28 cellular contexts compared by ENCODE assay signal in the genomic region with DNA sequence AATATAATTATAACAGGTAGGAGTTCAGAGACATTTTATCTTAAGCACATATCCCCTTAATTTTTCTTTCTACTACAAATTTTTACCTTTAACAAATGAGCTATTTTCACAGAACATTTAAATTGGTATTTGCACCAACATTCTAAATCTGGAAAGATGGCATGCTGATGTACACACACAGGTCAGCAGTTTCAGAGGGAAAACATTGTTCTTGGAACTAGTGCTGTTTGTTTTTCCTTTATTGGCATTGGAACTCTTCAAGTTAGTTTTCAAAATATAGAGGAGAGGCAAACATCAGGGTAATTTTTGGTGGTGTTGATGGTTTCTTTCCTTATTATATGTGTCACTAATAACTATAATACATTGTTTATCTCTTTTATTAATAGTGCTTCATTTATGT.
DNase-seq lines count a peak whose midpoint lies in the region; ATAC-seq, FAIRE-seq and TF ChIP-seq lines count a peak whose summit lies in the region.
"Had no signal": no experiment of that assay in that cellular context is flagged by ENCODE, and none has a peak within 500 bp of the region (broad histone marks: within the 10 kb centered on the region; RNA-seq: fewer than 3 reads in every experiment).

No MANE protein-coding gene starts in this region.

- H3K9me3 ChIP-seq in neural progenitor cell (ENCODE audit: low read depth) (no peaks in the 10 kb centered on the region), Karpas-422 (ENCODE audit: low read length) (no peaks in the 10 kb centered on the region)
- H3K9me3 ChIP-seq: BLaER1, MG63 had no signal

- H3K36me3 ChIP-seq in neural progenitor cell (no peaks in the 10 kb centered on the region), Karpas-422 (ENCODE audit: insufficient read depth, low read length) (no peaks in the 10 kb centered on the region)
- H3K36me3 ChIP-seq: MG63 had no signal

- no peaks in the 10 kb centered on the region for H3K27me3 ChIP-seq in dorsolateral prefrontal cortex
- no peaks in the 10 kb centered on the region for H3K27me3 ChIP-seq in neural progenitor cell
- H3K27me3 ChIP-seq in Karpas-422 (ENCODE audit: low read length) = no peaks in the 10 kb centered on the region
- H3K27me3 ChIP-seq: BLaER1, MG63 had no signal

- H3K27me3 Mint-ChIP-seq in neural progenitor cell (ENCODE audit: insufficient read depth, low read depth) = peaks cover 2% of the 10 kb centered on the region
- H3K27me3 Mint-ChIP-seq in MCF 10A (ENCODE audit: insufficient read depth, unreplicated experiment) = no peaks in the 10 kb centered on the region
- peaks cover 1% of the 10 kb centered on the region for H3K27me3 Mint-ChIP-seq in endothelial cell (ENCODE audit: unreplicated experiment)

- POLR2A ChIA-PET in MCF 10A (lab: Yijun Ruan, JAX) = no interaction called here

- H3K27ac Mint-ChIP-seq in neural progenitor cell (no peak overlapping the region), MCF 10A (ENCODE audit: low read depth, unreplicated experiment) (no peak overlapping the region), endothelial cell (ENCODE audit: unreplicated experiment) (no peak overlapping the region)
- H3K27ac Mint-ChIP-seq: HFFc6 had no signal

- H4K20me1 ChIP-seq in neural progenitor cell (ENCODE audit: low read depth) = no peaks in the 10 kb centered on the region
- H4K20me1 ChIP-seq in Karpas-422 (ENCODE audit: insufficient read depth, low read depth, low read length) = no peaks in the 10 kb centered on the region

- peaks cover 5% of the 10 kb centered on the region for H3K79me2 ChIP-seq in neural progenitor cell (ENCODE audit: low read depth)
- H3K79me2 ChIP-seq in Karpas-422 (ENCODE audit: low read length) = no peaks in the 10 kb centered on the region

- H3K4me3 ChIP-seq in LNCaP clone FGC (ENCODE audit: low read depth, low read length) = no peak overlapping the region
- H3K4me3 ChIP-seq in dorsolateral prefrontal cortex = no peak overlapping the region
- H3K4me3 ChIP-seq in neural progenitor cell = no peak overlapping the region
- no peak overlapping the region for H3K4me3 ChIP-seq in Karpas-422 (ENCODE audit: low read length)
- H3K4me3 ChIP-seq: BLaER1, GM23248, MG63 had no signal

- H3K4me3 Mint-ChIP-seq in neural progenitor cell (no peak overlapping the region), MCF 10A (ENCODE audit: unreplicated experiment) (no peak overlapping the region), endothelial cell (ENCODE audit: unreplicated experiment) (no peak overlapping the region)
- H3K4me3 Mint-ChIP-seq: H9, HFFc6 had no signal

- intact Hi-C loops in dorsolateral prefrontal cortex (cut with DNase I) = no loop called here
- intact Hi-C loops in MCF 10A (cut with micrococcal nuclease) = no loop called here

- BruUV-seq in MCF 10A (replicated peaks; lab: Mats Ljungman, UMichigan) = no TSS peak

- H2AFZ ChIP-seq in neural progenitor cell (replicated peaks) (no peak overlapping the region), Karpas-422 (ENCODE audit: low read length) (no peak overlapping the region)
- H2AFZ ChIP-seq: GM23248 had no signal

- no peak overlapping the region for H3K4me2 ChIP-seq in neural progenitor cell
- H3K4me2 ChIP-seq in Karpas-422 (ENCODE audit: low read depth, low read length, poor library complexity, severe bottlenecking) = no peak overlapping the region
- H3K4me2 ChIP-seq: BLaER1 had no signal

- CTCF ChIA-PET in MCF 10A (lab: Yijun Ruan, JAX) = no interaction called here

- H3K4me1 Mint-ChIP-seq in neural progenitor cell (peaks cover 13% of the 10 kb centered on the region), MCF 10A (ENCODE audit: insufficient read depth, unreplicated experiment) (no peaks in the 10 kb centered on the region), endothelial cell (ENCODE audit: unreplicated experiment) (peaks cover 2% of the 10 kb centered on the region)

- H3K4me1 ChIP-seq in neural progenitor cell (peaks cover 9% of the 10 kb centered on the region), Karpas-422 (ENCODE audit: low read length) (no peaks in the 10 kb centered on the region)

- peaks cover 12% of the 10 kb centered on the region for H3K36me3 Mint-ChIP-seq in neural progenitor cell
- peaks cover 5% of the 10 kb centered on the region for H3K36me3 Mint-ChIP-seq in MCF 10A (ENCODE audit: insufficient read depth, unreplicated experiment)
- peaks cover 4% of the 10 kb centered on the region for H3K36me3 Mint-ChIP-seq in endothelial cell (ENCODE audit: low read depth, unreplicated experiment)
- H3K36me3 Mint-ChIP-seq: CD8-positive, alpha-beta T cell had no signal

- peak overlapping the region in 42 of 59 donors; percentile 0 to 81 (median 47) for H3K27ac ChIP-seq in dorsolateral prefrontal cortex
- H3K27ac ChIP-seq in neural progenitor cell = peak overlapping the region; percentile 1
- H3K27ac ChIP-seq in Karpas-422 (ENCODE audit: low read length) = no peak overlapping the region
- H3K27ac ChIP-seq: BLaER1, GM23248, HL-60 had no signal

- no peaks in the 10 kb centered on the region for H3K9me2 ChIP-seq in Karpas-422 (replicated peaks; ENCODE audit: insufficient read depth, low read length)

- H3K9me3 Mint-ChIP-seq in neural progenitor cell = no peaks in the 10 kb centered on the region
- no peaks in the 10 kb centered on the region for H3K9me3 Mint-ChIP-seq in MCF 10A (ENCODE audit: unreplicated experiment)
- H3K9me3 Mint-ChIP-seq in endothelial cell (ENCODE audit: unreplicated experiment) = no peaks in the 10 kb centered on the region
- H3K9me3 Mint-ChIP-seq: CD8-positive, alpha-beta T cell; H9; HFFc6; T-helper 1 cell treated with Interleukin-12 subunit alpha and Interleukin-12 subunit beta and Interleukin-4 antibody, amounts not matched to agents 30 μg/mL and 1 μg/mL, for 36 hours had no signal

- TF ChIP-seq CTCF in D721Med (IDR thresholded peaks at IDR 0.05; ENCODE audit: insufficient read depth, missing control alignments) (no peak), LNCaP clone FGC (IDR thresholded peaks at IDR 0.05; ENCODE audit: control insufficient read depth, extremely low read depth, insufficient read depth) (no peak), dorsolateral prefrontal cortex (IDR thresholded peaks at IDR 0.05 in 54 of 56, conservative IDR thresholded peaks at IDR 0.05 in 2 of 56; ENCODE audit: low read depth in 1 of 56, partially characterized antibody in 56 of 56) (no peak), neural progenitor cell (IDR thresholded peaks at IDR 0.05) (no peak), MCF 10A (IDR thresholded peaks at IDR 0.05; ENCODE audit: unreplicated experiment) (no peak), endothelial cell (IDR thresholded peaks at IDR 0.05; ENCODE audit: unreplicated experiment) (no peak)

- peaks cover 5% of the 10 kb centered on the region for H3F3A ChIP-seq in neural progenitor cell (ENCODE audit: low read depth)

- ATAC-seq in HG03520 (IDR thresholded peaks at IDR 0.05; ENCODE audit: unreplicated experiment) = no peak
- ATAC-seq: CD8-positive, alpha-beta T cell; Right ventricle myocardium inferior had no signal

- FAIRE-seq in D721Med (lab: Jason Lieb, UNC) = peak; percentile 98

- DNase-seq in D721Med (ENCODE audit: insufficient read length, low spot score) (no peak), LNCaP clone FGC (ENCODE audit: low read depth) (peak; percentile 65), dorsolateral prefrontal cortex (no peak), neural progenitor cell (ENCODE audit: low spot score) (no peak), MCF 10A (ENCODE audit: unreplicated experiment) (no peak), endothelial cell (ENCODE audit: low spot score) (no peak), Karpas-422 (no peak)
- DNase-seq: ACHN; CD8-positive, alpha-beta T cell; GDM1; GM23248; H9; HFFc6; IMR-90; MG63; NCI-H1048; NCI-H1417 treated with DMSO at 0.1 percent for 48 hours; NCI-H187 treated with DMSO at 0.1 percent for 48 hours; NCI-H2107; NCI-H2227 treated with DMSO at 0.1 percent for 48 hours; NCI-H510A treated with DMSO at 0.1 percent for 48 hours; NCI-H774; OCI-M1 had no signal

- H3K9ac ChIP-seq in neural progenitor cell = no peak overlapping the region
- H3K9ac ChIP-seq in Karpas-422 (ENCODE audit: low read length) = no peak overlapping the region
- H3K9ac ChIP-seq: BLaER1, GM23248 had no signal
